ENCODE assay signal across 1 cellular context in genomic region chr3:190709351-190709773, GRCh38.
TF ChIP-seq lines count a peak whose summit lies in the region.

No MANE protein-coding gene starts in this region.

TF ChIP-seq in SK-N-SH treated with all-trans-retinoic acid at 6 μM for 48 hours, 23 proteins besides CTCF, POLR2A, EP300 and RAD21 (continued from another document):
- TF ChIP-seq, protein P1, sequence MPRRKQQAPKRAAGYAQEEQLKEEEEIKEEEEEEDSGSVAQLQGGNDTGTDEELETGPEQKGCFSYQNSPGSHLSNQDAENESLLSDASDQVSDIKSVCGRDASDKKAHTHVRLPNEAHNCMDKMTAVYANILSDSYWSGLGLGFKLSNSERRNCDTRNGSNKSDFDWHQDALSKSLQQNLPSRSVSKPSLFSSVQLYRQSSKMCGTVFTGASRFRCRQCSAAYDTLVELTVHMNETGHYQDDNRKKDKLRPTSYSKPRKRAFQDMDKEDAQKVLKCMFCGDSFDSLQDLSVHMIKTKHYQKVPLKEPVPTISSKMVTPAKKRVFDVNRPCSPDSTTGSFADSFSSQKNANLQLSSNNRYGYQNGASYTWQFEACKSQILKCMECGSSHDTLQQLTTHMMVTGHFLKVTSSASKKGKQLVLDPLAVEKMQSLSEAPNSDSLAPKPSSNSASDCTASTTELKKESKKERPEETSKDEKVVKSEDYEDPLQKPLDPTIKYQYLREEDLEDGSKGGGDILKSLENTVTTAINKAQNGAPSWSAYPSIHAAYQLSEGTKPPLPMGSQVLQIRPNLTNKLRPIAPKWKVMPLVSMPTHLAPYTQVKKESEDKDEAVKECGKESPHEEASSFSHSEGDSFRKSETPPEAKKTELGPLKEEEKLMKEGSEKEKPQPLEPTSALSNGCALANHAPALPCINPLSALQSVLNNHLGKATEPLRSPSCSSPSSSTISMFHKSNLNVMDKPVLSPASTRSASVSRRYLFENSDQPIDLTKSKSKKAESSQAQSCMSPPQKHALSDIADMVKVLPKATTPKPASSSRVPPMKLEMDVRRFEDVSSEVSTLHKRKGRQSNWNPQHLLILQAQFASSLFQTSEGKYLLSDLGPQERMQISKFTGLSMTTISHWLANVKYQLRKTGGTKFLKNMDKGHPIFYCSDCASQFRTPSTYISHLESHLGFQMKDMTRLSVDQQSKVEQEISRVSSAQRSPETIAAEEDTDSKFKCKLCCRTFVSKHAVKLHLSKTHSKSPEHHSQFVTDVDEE (CRISPR knock-in tag; IDR thresholded peaks at IDR 0.05) = no peak
